Comparison of ENCODE assay signal across 8 cellular contexts in genomic region chr1:243140498-243140897, GRCh38.
A peak's percentile ranks its signal among the peaks of the same experiment; 100 is the strongest.
DNase-seq lines count a peak whose midpoint lies in the region; ATAC-seq, FAIRE-seq and TF ChIP-seq lines count a peak whose summit lies in the region.
"Not testable (repeated sequence)": the region's sequence is repeated elsewhere in the genome, so short reads cannot be mapped to it uniquely, and the experiment has no call there.

No MANE protein-coding gene starts in this region.

- not testable (repeated sequence) for FAIRE-seq in A549 (lab: Jason Lieb, UNC)
- FAIRE-seq in TTC549 (lab: Jason Lieb, UNC) = peak; percentile 98

- not testable (repeated sequence) for TF ChIP-seq EP300 in A549 (IDR thresholded peaks at IDR 0.05)

- not testable (repeated sequence) for H3K9me2 ChIP-seq in OCI-LY7 (ENCODE audit: insufficient read depth, low read length)

- H3K56ac ChIP-seq in IMR-90 (ENCODE audit: extremely low read depth, insufficient read depth, low read length) = not testable (repeated sequence)

- in situ Hi-C loops in IMR-90 (cut with MboI; ENCODE audit: low sequenced_read_pairs) = not testable (repeated sequence)

- H3K4me3 Mint-ChIP-seq in neural crest cell = not testable (repeated sequence)

- 62% methylated on average over 1 of the region's 1 CpG for whole genome bisulfite sequencing in A549 (ENCODE audit: missing lambda C conversion rate)
- WGBS in IMR-90 (ENCODE audit: extremely low coverage in 2 of 2, insufficient read length in 1 of 2), 2 experiments = no CpG with 5 or more reads among the region's 1 CpG

- H3K23ac ChIP-seq in IMR-90 (ENCODE audit: low read depth, low read length) = not testable (repeated sequence)

- TF ChIP-seq RAD21 in A549 (conservative IDR thresholded peaks at IDR 0.05 in 1 of 2, IDR thresholded peaks at IDR 0.05 in 1 of 2) = peak; percentile 21 to 29; a peak in 3 of 5 replicates
- TF ChIP-seq RAD21 in IMR-90 (IDR thresholded peaks at IDR 0.05; ENCODE audit: low read length) = not testable (repeated sequence)

- H2BK15ac ChIP-seq in IMR-90 (ENCODE audit: low read depth, low read length) = not testable (repeated sequence)

- not testable (repeated sequence) for H3K4me2 ChIP-seq in A549; DND-41 (ENCODE audit: insufficient read depth, low read length); IMR-90 (ENCODE audit: low read depth, low read length); OCI-LY7 (ENCODE audit: low read length)

- not testable (repeated sequence) for H3K4me1 Mint-ChIP-seq in neural crest cell

- DNase-seq in A549 (ENCODE audit: low read depth in 1 of 2, low spot score in 1 of 2) = peak in 1 of 2 experiments; percentile 3
- DNase-seq in DND-41; IMR-90; foreskin keratinocyte; neural crest cell (ENCODE audit: low read depth, low spot score): not testable (repeated sequence)
- peak; percentile 5 for DNase-seq in OCI-LY7 (ENCODE audit: low spot score)
- DNase-seq in choroid plexus epithelial cell (ENCODE audit: low read depth) = peak; percentile 38

- not testable (repeated sequence) for H3K4ac ChIP-seq in IMR-90 (ENCODE audit: low read depth, low read length)

- H3K4me3 ChIP-seq in A549; DND-41 (ENCODE audit: low read depth in 1 of 2, low read length in 2 of 2); IMR-90 (ENCODE audit: insufficient read depth, low read depth, low read length); OCI-LY7 (ENCODE audit: low read depth, low read length, poor library complexity, severe bottlenecking); choroid plexus epithelial cell (ENCODE audit: low read depth, low read length): not testable (repeated sequence)

- not testable (repeated sequence) for H3K27me3 Mint-ChIP-seq in neural crest cell (ENCODE audit: low read depth)

- H3K27ac ChIP-seq in A549; DND-41 (ENCODE audit: low read length); IMR-90 (ENCODE audit: insufficient read depth, low read length); OCI-LY7 (ENCODE audit: low read depth, low read length, poor library complexity, severe bottlenecking); foreskin keratinocyte: not testable (repeated sequence)

- not testable (repeated sequence) for H2AK5ac ChIP-seq in IMR-90 (ENCODE audit: low read depth, low read length)

- not testable (repeated sequence) for H2BK20ac ChIP-seq in IMR-90 (ENCODE audit: low read depth, low read length)

- ATAC-seq in A549 (peak in 1 of 2 experiments; percentile 54; a peak in 1 of 6 replicates), IMR-90 (ENCODE audit: low read depth) (peak; percentile 66; the same call in 1 of the 2 replicates)
- ATAC-seq in DND-41 (ENCODE audit: insufficient read depth, low read depth); foreskin keratinocyte: not testable (repeated sequence)

- H2BK5ac ChIP-seq in IMR-90 (ENCODE audit: low read depth, low read length, poor library complexity, severe bottlenecking) = not testable (repeated sequence)

- not testable (repeated sequence) for H3K27me3 ChIP-seq in DND-41 (ENCODE audit: insufficient read depth, low read length, poor library complexity); IMR-90 (ENCODE audit: control insufficient read depth, insufficient read depth, low read length); foreskin keratinocyte

- H4K8ac ChIP-seq in IMR-90 (ENCODE audit: low read depth in 2 of 2, low read length in 2 of 2) = not testable (repeated sequence)

- not testable (repeated sequence) for H4K20me1 ChIP-seq in DND-41 (ENCODE audit: insufficient read depth, low read length); IMR-90 (ENCODE audit: insufficient read depth, low read length); OCI-LY7 (ENCODE audit: insufficient read depth, low read length)

- dilution Hi-C loops in IMR-90 (cut with HindIII; ENCODE audit: low sequenced_read_pairs, unreplicated experiment) = not testable (repeated sequence)

- not testable (repeated sequence) for BruUV-seq in IMR-90 (replicated peaks; lab: Mats Ljungman, UMichigan); OCI-LY7 (replicated peaks; lab: Mats Ljungman, UMichigan)

- not testable (repeated sequence) for H3K9me3 ChIP-seq in A549; DND-41 (ENCODE audit: insufficient read depth, low read length, severe bottlenecking); IMR-90 (ENCODE audit: control insufficient read depth, insufficient read depth, low read length); OCI-LY7 (ENCODE audit: low read length)

- not testable (repeated sequence) for H2AFZ ChIP-seq in DND-41 (ENCODE audit: low read depth, low read length); IMR-90 (replicated peaks; ENCODE audit: low read length, poor library complexity); OCI-LY7 (ENCODE audit: low read length)

- H3K9me3 Mint-ChIP-seq in neural crest cell = not testable (repeated sequence)

- H3K9ac ChIP-seq in DND-41 (ENCODE audit: low read depth, low read length); IMR-90 (ENCODE audit: low read depth, low read length): not testable (repeated sequence)

- not testable (repeated sequence) for H3K14ac ChIP-seq in IMR-90 (replicated peaks; ENCODE audit: low read depth, low read length)

- not testable (repeated sequence) for H3K9me1 ChIP-seq in IMR-90 (ENCODE audit: insufficient read depth, low read length)

- intact Hi-C loops in IMR-90 (cut with micrococcal nuclease) = loop anchor here (10.0 kb wide), 1 partner anchor 184 kb away; no protein-coding TSS in a partner anchor
- intact Hi-C loops in OCI-LY7 (cut with micrococcal nuclease; ENCODE audit: unreplicated experiment) = not testable (repeated sequence)

- H3K36me3 Mint-ChIP-seq in neural crest cell (ENCODE audit: low read depth) = not testable (repeated sequence)

- POLR2A ChIA-PET in A549 (lab: Yijun Ruan, JAX); IMR-90 (lab: Charles Lee; ENCODE audit: unreplicated experiment); OCI-LY7 (lab: Charles Lee): not testable (repeated sequence)

- H4K91ac ChIP-seq in IMR-90 (ENCODE audit: insufficient read depth, low read depth, low read length) = not testable (repeated sequence)

- H4K5ac ChIP-seq in IMR-90 (ENCODE audit: low read depth, low read length) = not testable (repeated sequence)

- H3K79me1 ChIP-seq in IMR-90 (ENCODE audit: low read depth in 1 of 2, low read length in 2 of 2) = not testable (repeated sequence)

- TF ChIP-seq CTCF in A549 (IDR thresholded peaks at IDR 0.05) (peak; percentile 20; the same call in 1 of the 3 replicates), DND-41 (IDR thresholded peaks at IDR 0.05; ENCODE audit: borderline replicate concordance, extremely low read depth, low read length, poor library complexity, severe bottlenecking) (peak; percentile 29), OCI-LY7 (conservative IDR thresholded peaks at IDR 0.05; ENCODE audit: low read length) (peak; percentile 73), choroid plexus epithelial cell (conservative IDR thresholded peaks at IDR 0.05; ENCODE audit: low read depth, low read length) (peak; percentile 27), foreskin keratinocyte (conservative IDR thresholded peaks at IDR 0.05) (peak; percentile 46), neural crest cell (conservative IDR thresholded peaks at IDR 0.05) (peak; percentile 55)
- TF ChIP-seq CTCF in IMR-90 (conservative IDR thresholded peaks at IDR 0.05; ENCODE audit: low read depth, low read length) = not testable (repeated sequence)

- not testable (repeated sequence) for H2AK9ac ChIP-seq in IMR-90 (replicated peaks; ENCODE audit: low read depth, low read length, poor library complexity)

- not testable (repeated sequence) for H3K4me1 ChIP-seq in A549; DND-41 (ENCODE audit: insufficient read depth, low read length); IMR-90 (ENCODE audit: control insufficient read depth, insufficient read depth, low read length); OCI-LY7 (ENCODE audit: insufficient read depth, low read length, poor library complexity, severe bottlenecking); foreskin keratinocyte

- TF ChIP-seq POLR2A in A549 (IDR thresholded peaks at IDR 0.05; ENCODE audit: low read length); IMR-90 (IDR thresholded peaks at IDR 0.05; ENCODE audit: low read depth, low read length): not testable (repeated sequence)

- not testable (repeated sequence) for H2BK120ac ChIP-seq in IMR-90 (ENCODE audit: low read depth, low read length)

- H3K18ac ChIP-seq in IMR-90 (ENCODE audit: low read depth, low read length) = not testable (repeated sequence)

- CTCF ChIA-PET in A549 (lab: Yijun Ruan, JAX); OCI-LY7 (lab: Charles Lee; ENCODE audit: unreplicated experiment): not testable (repeated sequence)
- CTCF ChIA-PET in IMR-90 (lab: Yijun Ruan, JAX) = interaction anchor here (0.6 kb wide), 1 partner anchor 458 kb away, joined by 3 read pairs; no protein-coding TSS in a partner anchor

- H3K36me3 ChIP-seq in DND-41 (ENCODE audit: insufficient read depth, low read length) = peaks cover 10% of the 10 kb centered on the region; the same call in 1 of the 2 replicates
- not testable (repeated sequence) for H3K36me3 ChIP-seq in IMR-90 (ENCODE audit: control insufficient read depth, insufficient read depth, low read length)
- H3K36me3 ChIP-seq in OCI-LY7 (ENCODE audit: insufficient read depth, low read length) = peaks cover 12% of the 10 kb centered on the region; the same call in 1 of the 2 replicates

- H3K27ac Mint-ChIP-seq in neural crest cell (ENCODE audit: unreplicated experiment) = not testable (repeated sequence)

- H3K79me2 ChIP-seq in DND-41 (ENCODE audit: insufficient read depth, low read length); OCI-LY7 (ENCODE audit: insufficient read depth, low read depth, low read length): not testable (repeated sequence)
